Comparison of ENCODE assay signal across 13 cellular contexts in the genomic region with DNA sequence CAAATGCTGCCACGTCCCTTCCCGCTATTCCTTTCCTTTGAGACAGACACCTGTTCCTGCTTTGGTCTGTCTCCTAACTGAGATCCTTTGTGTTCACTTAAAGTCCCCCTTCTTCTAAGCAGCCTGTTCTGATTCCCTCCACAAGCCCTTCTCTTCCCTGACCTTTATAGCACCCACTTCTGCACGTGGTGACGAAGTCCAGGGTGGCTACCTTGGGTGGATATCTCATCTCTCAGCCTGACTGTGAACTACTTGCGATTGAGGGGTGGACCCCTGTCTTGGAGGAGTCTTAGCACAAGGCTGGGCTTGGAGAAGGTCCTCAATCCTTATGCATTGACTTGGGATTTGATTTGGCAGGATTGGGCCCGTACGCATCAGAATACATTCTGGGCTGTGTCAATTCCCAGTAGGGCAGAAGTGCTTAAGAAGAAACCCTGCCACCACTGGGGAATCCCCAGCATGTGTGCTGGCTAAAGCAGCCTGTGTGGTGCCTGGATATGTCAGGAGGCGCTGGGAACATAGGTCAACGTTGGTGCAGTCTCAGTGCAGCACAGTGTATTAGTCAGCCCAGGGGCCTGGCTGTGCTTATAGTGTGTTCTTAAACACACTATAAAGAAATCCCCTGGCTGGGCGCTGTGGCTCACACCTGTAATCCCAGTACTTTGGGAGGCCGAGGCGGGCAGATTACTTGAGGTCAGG. TPM values are rescaled to one million over a fixed set of nuclear protein-coding genes. Genes with fewer than 3 reads are reported as not detected.
DNase-seq lines count a peak whose midpoint lies in the region; ATAC-seq and TF ChIP-seq lines count a peak whose summit lies in the region.
"Had no signal": no experiment of that assay in that cellular context is flagged by ENCODE, and none has a peak within 500 bp of the region (broad histone marks: within the 10 kb centered on the region; RNA-seq: fewer than 3 reads in every experiment).

No MANE protein-coding gene starts in this region.

- no peaks in the 10 kb centered on the region for H3K9me3 ChIP-seq in effector memory CD4-positive, alpha-beta T cell (ENCODE audit: control insufficient read depth, low read length)
- H3K9me3 ChIP-seq: BLaER1 treated with 17β-estradiol and CSF1 and Interleukin-3, amounts not matched to agents 10 nM and 100 nM had no signal

- H3K27me3 ChIP-seq in effector memory CD4-positive, alpha-beta T cell (replicated peaks; ENCODE audit: control insufficient read depth, insufficient read depth, low read length, poor library complexity, severe bottlenecking), result no peaks in the 10 kb centered on the region
- H3K27me3 ChIP-seq: BLaER1 treated with 17β-estradiol and CSF1 and Interleukin-3, amounts not matched to agents 10 nM and 100 nM had no signal

- peak; percentile 50 for DNase-seq in AG04449 (ENCODE audit: low read depth, low spot score)
- peak; percentile 53 for DNase-seq in brain pericyte (ENCODE audit: low read depth, low spot score)
- DNase-seq in left colon, result peak in 1 of 2 donors; percentile 28
- no peak for DNase-seq in amygdala (lab: John Stamatoyannopoulos, UW)
- DNase-seq in germinal center (ENCODE audit: low spot score), result no peak
- DNase-seq in effector memory CD4-positive, alpha-beta T cell, result no peak
- DNase-seq in retina, result no peak
- DNase-seq: hippocampal formation; NCI-H1436; stimulated activated naive CD4-positive, alpha-beta T cell treated with Interleukin-2 at 50 U/mL for 16 hours had no signal

- POLR2A ChIA-PET in AG04449 (lab: Yijun Ruan, JAX), result no interaction called here

- no peaks in the 10 kb centered on the region for H3K4me1 ChIP-seq in effector memory CD4-positive, alpha-beta T cell (ENCODE audit: control insufficient read depth, insufficient read depth, low read length, poor library complexity, severe bottlenecking)

- TF ChIP-seq CTCF in AG04449 (IDR thresholded peaks at IDR 0.05; ENCODE audit: insufficient read depth, low read length, missing control alignments), result no peak

- no peak overlapping the region for H3K4me3 ChIP-seq in AG04449 (ENCODE audit: low read depth, low read length)
- H3K4me3 ChIP-seq in effector memory CD4-positive, alpha-beta T cell (ENCODE audit: insufficient read depth, low read depth, low read length, poor library complexity, severe bottlenecking), result no peak overlapping the region
- H3K4me3 ChIP-seq: BLaER1 treated with 17β-estradiol and CSF1 and Interleukin-3, amounts not matched to agents 10 nM and 100 nM had no signal

- ATAC-seq in HG02798 (IDR thresholded peaks at IDR 0.05; ENCODE audit: poor library complexity, unreplicated experiment) (peak; percentile 50), left colon (peak; percentile 80)
- ATAC-seq: WTC11 had no signal

- no peak overlapping the region for H3K27ac ChIP-seq in effector memory CD4-positive, alpha-beta T cell (ENCODE audit: insufficient read depth, low read length, poor library complexity, severe bottlenecking)
- H3K27ac ChIP-seq: BLaER1 treated with 17β-estradiol and CSF1 and Interleukin-3, amounts not matched to agents 10 nM and 100 nM had no signal

- intact Hi-C loops in left colon (cut with DNase I, micrococcal nuclease), result no loop called here

- CTCF ChIA-PET in AG04449 (lab: Yijun Ruan, JAX), result interaction anchor here (1.0 to 1.3 kb wide), 3 partner anchors 9 to 13 kb away, joined by 3 to 4 read pairs (median 4); no protein-coding TSS in a partner anchor

- H3K36me3 ChIP-seq in effector memory CD4-positive, alpha-beta T cell (ENCODE audit: control insufficient read depth, insufficient read depth, low read length), result no peaks in the 10 kb centered on the region
- H3K36me3 ChIP-seq: BLaER1 treated with 17β-estradiol and CSF1 and Interleukin-3, amounts not matched to agents 10 nM and 100 nM had no signal

RNA-seq across cellular contexts. Expression of a gene that starts 23.6 kb away (rescaled TPM):
- 1 to 10 TPM in 1 of 2 donors, not detected in 1; 1.1 TPM for total RNA-seq in left colon

Comparison
In these comparisons a context has a peak if more than half of its experiments do, and no peak if none do; other contexts are left out.
1. DNase-seq: peak in AG04449 (single experiment) and brain pericyte (single experiment); none in amygdala (0 of 56), germinal center (single experiment), effector memory CD4-positive, alpha-beta T cell (0 of 3) and retina (single experiment).